ENCODE assay signal across 8 cellular contexts in genomic region chr3:48240711-48241491, GRCh38. TPM values are rescaled to one million over a fixed set of nuclear protein-coding genes. Genes with fewer than 3 reads are reported as not detected.
DNase-seq lines count a peak whose midpoint lies in the region; ATAC-seq and TF ChIP-seq lines count a peak whose summit lies in the region.

Gene ZNF589, plus strand, starts transcription at chr3:48241104. Its CDS starts 68 bp downstream, at chr3:48241172.

- no peaks in the 10 kb centered on the region for H3K9me3 Mint-ChIP-seq in activated naive CD4-positive, alpha-beta T cell treated with anti-CD3 and anti-CD28 coated beads, Interleukin-2, amount 50 U/mL, for 72 hours

- H3K27ac ChIP-seq in parathyroid adenoma, result peak within 1 kb of the TSS; percentile 66
- H3K27ac ChIP-seq in tibial nerve, result peak within 1 kb of the TSS; percentile 74 to 87 (median 82)

- H3K27me3 ChIP-seq in parathyroid adenoma (ENCODE audit: control insufficient read depth, insufficient read depth, low read length) (no peaks in the 10 kb centered on the region), tibial nerve (no peaks in the 10 kb centered on the region)

- peak; percentile 89 for DNase-seq in GM10266 (ENCODE audit: extremely low spot score)
- DNase-seq in NB4 (ENCODE audit: low read depth), result peak; percentile 94
- DNase-seq in activated naive CD4-positive, alpha-beta T cell treated with anti-CD3 and anti-CD28 coated beads, Interleukin-2, amount 50 U/mL, for 72 hours (ENCODE audit: low spot score in 2 of 2), result peak; percentile 93 to 94
- DNase-seq in head of caudate nucleus, result peak; percentile 88 to 98 (median 94)
- DNase-seq in tibial nerve (ENCODE audit: low spot score in 2 of 2), result peak; percentile 73 to 82

- WGBS in tibial nerve, 2 donors, result 4 to 5% methylated on average over 44 to 52 of the region's 57 CpGs

- peak within 1 kb of the TSS; percentile 92 for H2AFZ ChIP-seq in parathyroid adenoma

- H3K4me1 ChIP-seq in parathyroid adenoma (peaks cover 2% of the 10 kb centered on the region), tibial nerve (peaks cover 0 to 43% (median 7%) of the 10 kb centered on the region in 4 donors)

- peak within 1 kb of the TSS; percentile 78 for H3K4me3 ChIP-seq in NB4 (ENCODE audit: low read depth, low read length)
- peak within 1 kb of the TSS; percentile 67 for H3K4me3 ChIP-seq in parathyroid adenoma (ENCODE audit: low read depth, low read length)
- H3K4me3 ChIP-seq in tibial nerve, result peak within 1 kb of the TSS; percentile 67 to 94 (median 77)

- peak within 1 kb of the TSS; percentile 0 for H3K9ac ChIP-seq in parathyroid adenoma

- H3K36me3 ChIP-seq in parathyroid adenoma (ENCODE audit: control insufficient read depth, insufficient read depth, low read length), result no peaks in the 10 kb centered on the region
- no peaks in the 10 kb centered on the region for H3K36me3 ChIP-seq in tibial nerve

- peak; percentile 67 to 94 for TF ChIP-seq EP300 in tibial nerve (IDR thresholded peaks at IDR 0.05)

- peak; percentile 58 for TF ChIP-seq CTCF in GM10266 (IDR thresholded peaks at IDR 0.05; ENCODE audit: control insufficient read depth, insufficient read depth, low read depth, missing control alignments)
- TF ChIP-seq CTCF in NB4 (IDR thresholded peaks at IDR 0.05; ENCODE audit: low read depth, low read length), result peak; percentile 24
- peak; percentile 12 for TF ChIP-seq CTCF in parathyroid adenoma (IDR thresholded peaks at IDR 0.05)
- TF ChIP-seq CTCF in tibial nerve (IDR thresholded peaks at IDR 0.05), result peak; percentile 10 to 43 (median 31)

- H3K4me2 ChIP-seq in parathyroid adenoma (ENCODE audit: low read length), result peak within 1 kb of the TSS; percentile 94

- ATAC-seq in HG02571 (IDR thresholded peaks at IDR 0.05; ENCODE audit: unreplicated experiment), result peak; percentile 88
- ATAC-seq in SK-N-SH treated with all-trans-retinoic acid at 6 μM for 48 hours, result peak; percentile 98
- ATAC-seq in activated naive CD4-positive, alpha-beta T cell treated with anti-CD3 and anti-CD28 coated beads, Interleukin-2, amount 50 U/mL, for 72 hours, result peak; percentile 99

- H3K36me3 Mint-ChIP-seq in activated naive CD4-positive, alpha-beta T cell treated with anti-CD3 and anti-CD28 coated beads, Interleukin-2, amount 50 U/mL, for 72 hours, result peaks cover 0 to 8% of the 10 kb centered on the region in 2 donors

- H3K9me3 ChIP-seq in parathyroid adenoma (ENCODE audit: control insufficient read depth, low read length) (no peaks in the 10 kb centered on the region), tibial nerve (no peaks in the 10 kb centered on the region)

- intact Hi-C loops in head of caudate nucleus (cut with DNase I), result no loop called here

- H3K79me2 ChIP-seq in parathyroid adenoma, result no peaks in the 10 kb centered on the region

- peak within 1 kb of the TSS; percentile 82 to 86 for H3K27ac Mint-ChIP-seq in activated naive CD4-positive, alpha-beta T cell treated with anti-CD3 and anti-CD28 coated beads, Interleukin-2, amount 50 U/mL, for 72 hours

- TF ChIP-seq POLR2A in NB4 (IDR thresholded peaks at IDR 0.05; ENCODE audit: extremely low read depth, insufficient read length) (peak; percentile 73), tibial nerve (IDR thresholded peaks at IDR 0.05) (peak; percentile 66 to 81)

TF ChIP-seq in SK-N-SH treated with all-trans-retinoic acid at 6 μM for 48 hours, 23 proteins besides CTCF, POLR2A, EP300 and RAD21:
- TF ChIP-seq, protein P1, sequence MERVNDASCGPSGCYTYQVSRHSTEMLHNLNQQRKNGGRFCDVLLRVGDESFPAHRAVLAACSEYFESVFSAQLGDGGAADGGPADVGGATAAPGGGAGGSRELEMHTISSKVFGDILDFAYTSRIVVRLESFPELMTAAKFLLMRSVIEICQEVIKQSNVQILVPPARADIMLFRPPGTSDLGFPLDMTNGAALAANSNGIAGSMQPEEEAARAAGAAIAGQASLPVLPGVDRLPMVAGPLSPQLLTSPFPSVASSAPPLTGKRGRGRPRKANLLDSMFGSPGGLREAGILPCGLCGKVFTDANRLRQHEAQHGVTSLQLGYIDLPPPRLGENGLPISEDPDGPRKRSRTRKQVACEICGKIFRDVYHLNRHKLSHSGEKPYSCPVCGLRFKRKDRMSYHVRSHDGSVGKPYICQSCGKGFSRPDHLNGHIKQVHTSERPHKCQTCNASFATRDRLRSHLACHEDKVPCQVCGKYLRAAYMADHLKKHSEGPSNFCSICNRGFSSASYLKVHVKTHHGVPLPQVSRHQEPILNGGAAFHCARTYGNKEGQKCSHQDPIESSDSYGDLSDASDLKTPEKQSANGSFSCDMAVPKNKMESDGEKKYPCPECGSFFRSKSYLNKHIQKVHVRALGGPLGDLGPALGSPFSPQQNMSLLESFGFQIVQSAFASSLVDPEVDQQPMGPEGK (CRISPR knock-in tag; IDR thresholded peaks at IDR 0.05; ENCODE audit: borderline replicate concordance), result peak; percentile 54; the same call in 1 of the 2 replicates
- TF ChIP-seq PPARA (CRISPR knock-in tag; IDR thresholded peaks at IDR 0.05; ENCODE audit: borderline replicate concordance) (no peak), ZFP3 (CRISPR knock-in tag; IDR thresholded peaks at IDR 0.05) (peak; percentile 49; the same call in 1 of the 2 replicates)

RNA-seq across cellular contexts. Expression of gene ZNF589, which starts in this region (rescaled TPM):
- 10 to 100 TPM; 24.2 to 58.3 TPM for total RNA-seq in activated naive CD4-positive, alpha-beta T cell treated with anti-CD3 and anti-CD28 coated beads, Interleukin-2, amount 50 U/mL, for 72 hours
- total RNA-seq in tibial nerve, result 10 to 100 TPM; 10.7 to 18.8 (median 15.7) TPM

Comparison
In these comparisons a context has a peak if more than half of its experiments do, and no peak if none do; other contexts are left out.
1. Peak in every context shown above with its lines: DNase-seq, ATAC-seq, H3K4me3 ChIP-seq and H3K27ac ChIP-seq.